8 cellular contexts compared by ENCODE assay signal in the genomic region with DNA sequence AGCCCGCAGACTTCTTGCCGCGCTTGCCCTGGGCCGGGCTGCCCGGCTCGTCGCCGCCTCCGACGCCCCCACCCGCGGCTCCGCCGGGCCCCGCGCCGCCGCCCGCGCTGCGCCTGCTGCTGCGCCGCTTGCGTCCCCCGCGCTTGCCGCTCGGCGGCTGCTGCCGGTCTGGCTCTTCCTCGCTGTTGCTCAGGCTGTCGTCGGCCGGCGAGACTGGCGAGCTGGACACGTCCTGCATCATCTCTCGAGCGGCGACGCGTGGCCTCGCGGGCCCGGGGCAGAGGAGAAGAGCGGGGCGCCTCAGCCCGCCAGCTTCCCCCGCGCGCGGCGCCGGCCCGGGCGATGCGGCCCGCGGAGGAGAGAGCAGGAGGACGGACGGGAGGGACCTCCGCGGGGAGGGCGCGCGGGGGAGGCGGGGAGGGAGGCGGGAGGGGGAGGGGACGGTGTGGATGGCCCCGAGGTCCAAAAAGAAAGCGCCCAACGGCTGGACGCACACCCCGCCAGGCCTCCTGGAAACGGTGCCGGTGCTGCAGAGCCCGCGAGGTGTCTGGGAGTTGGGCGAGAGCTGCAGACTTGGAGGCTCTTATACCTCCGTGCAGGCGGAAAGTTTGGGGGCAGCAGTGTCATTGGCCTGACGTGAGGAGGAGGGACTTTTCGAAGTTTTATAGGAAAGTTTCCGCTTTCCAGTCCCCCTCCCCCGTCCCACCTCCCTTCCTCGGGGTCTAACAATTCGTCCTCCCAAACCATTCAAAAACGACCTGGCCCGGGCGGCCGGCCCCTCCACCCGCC. TPM values are rescaled to one million over a fixed set of nuclear protein-coding genes. Genes with fewer than 3 reads are reported as not detected.
A peak's percentile ranks its signal among the peaks of the same experiment; 100 is the strongest.
DNase-seq lines count a peak whose midpoint lies in the region; ATAC-seq and TF ChIP-seq lines count a peak whose summit lies in the region.

Gene TWIST1, minus strand, starts transcription at position 556 of the 789 bp plus-strand sequence. Its CDS starts 315 bp downstream, at position 241.

- H3K79me2 ChIP-seq in neural cell (replicated peaks; ENCODE audit: insufficient read depth, low read length) (no peaks in the 10 kb centered on the region), Karpas-422 (ENCODE audit: low read length) (no peaks in the 10 kb centered on the region)

- H3K36me3 ChIP-seq in Caco-2 (ENCODE audit: control insufficient read depth, insufficient read depth, low read length) (no peaks in the 10 kb centered on the region), H7 (replicated peaks; ENCODE audit: control insufficient read depth, insufficient read depth, low read length) (no peaks in the 10 kb centered on the region), SJSA1 (peaks cover 49% of the 10 kb centered on the region), neural cell (ENCODE audit: insufficient read depth, low read length) (no peaks in the 10 kb centered on the region), Karpas-422 (ENCODE audit: insufficient read depth, low read length) (no peaks in the 10 kb centered on the region)

- no peak for TF ChIP-seq RAD21 in neural cell (conservative IDR thresholded peaks at IDR 0.05)

- intact Hi-C loops in Caco-2 (cut with micrococcal nuclease; ENCODE audit: unreplicated experiment) = no loop called here

- H3K9ac ChIP-seq in neural cell (ENCODE audit: low read length) (no peak within 1 kb of the TSS), Karpas-422 (ENCODE audit: low read length) (no peak within 1 kb of the TSS)

- no peaks in the 10 kb centered on the region for H3K4me1 Mint-ChIP-seq in Caco-2 (ENCODE audit: low read depth, unreplicated experiment)

- no peaks in the 10 kb centered on the region for H4K20me1 ChIP-seq in neural cell (ENCODE audit: insufficient read depth)
- H4K20me1 ChIP-seq in Karpas-422 (ENCODE audit: insufficient read depth, low read depth, low read length) = no peaks in the 10 kb centered on the region

- peak within 1 kb of the TSS; percentile 24 for H3K4me3 ChIP-seq in Caco-2 (ENCODE audit: low read depth, low read length)
- peak within 1 kb of the TSS; percentile 56 for H3K4me3 ChIP-seq in H7 (ENCODE audit: insufficient read depth, low read depth, low read length)
- H3K4me3 ChIP-seq in SJSA1 = peak within 1 kb of the TSS; percentile 93
- peak within 1 kb of the TSS; percentile 66 for H3K4me3 ChIP-seq in neural cell (ENCODE audit: low read length)
- no peak within 1 kb of the TSS for H3K4me3 ChIP-seq in Karpas-422 (ENCODE audit: low read length)

- H3K9me2 ChIP-seq in neural cell (ENCODE audit: insufficient read depth, low read length) (no peaks in the 10 kb centered on the region), Karpas-422 (replicated peaks; ENCODE audit: insufficient read depth, low read length) (no peaks in the 10 kb centered on the region)

- H3K4me3 Mint-ChIP-seq in Caco-2 (ENCODE audit: unreplicated experiment) = peak within 1 kb of the TSS; percentile 63

- H3K9me3 Mint-ChIP-seq in Caco-2 (ENCODE audit: unreplicated experiment) = no peaks in the 10 kb centered on the region

- H3K27ac ChIP-seq in SJSA1 (peak within 1 kb of the TSS; percentile 89), neural cell (ENCODE audit: low read length) (no peak within 1 kb of the TSS), Karpas-422 (ENCODE audit: low read length) (no peak within 1 kb of the TSS)

- POLR2A ChIA-PET in Caco-2 (lab: Charles Lee) = no interaction called here

- no TSS peak for BruUV-seq in Caco-2 (replicated peaks; lab: Mats Ljungman, UMichigan)

- TF ChIP-seq EP300 in neural cell (conservative IDR thresholded peaks at IDR 0.05; ENCODE audit: poor library complexity, severe bottlenecking) = no peak

- H3K4me1 ChIP-seq in Caco-2 (no peaks in the 10 kb centered on the region; the same call in 1 of the 2 replicates), SJSA1 (replicated peaks) (peaks cover 46% of the 10 kb centered on the region), Karpas-422 (ENCODE audit: low read length) (no peaks in the 10 kb centered on the region)

- CTCF ChIA-PET in Caco-2 (lab: Charles Lee) = interaction anchor here (0.6 kb wide), 1 partner anchor 10 kb away, joined by 4 read pairs; no protein-coding TSS in a partner anchor

- H3K9me3 ChIP-seq in Caco-2 (no peaks in the 10 kb centered on the region), SJSA1 (replicated peaks) (no peaks in the 10 kb centered on the region), neural cell (ENCODE audit: low read length) (no peaks in the 10 kb centered on the region), Karpas-422 (ENCODE audit: low read length) (no peaks in the 10 kb centered on the region)

- H3K27me3 ChIP-seq in Caco-2 (replicated peaks; ENCODE audit: control insufficient read depth, insufficient read depth, low read length) = no peaks in the 10 kb centered on the region; the same call in 1 of the 2 replicates
- peaks cover 96% of the 10 kb centered on the region for H3K27me3 ChIP-seq in H7 (ENCODE audit: control insufficient read depth, insufficient read depth, low read length)
- H3K27me3 ChIP-seq in SJSA1 (replicated peaks) = no peaks in the 10 kb centered on the region
- H3K27me3 ChIP-seq in neural cell (ENCODE audit: insufficient read depth, low read depth, low read length) = peaks cover 98% of the 10 kb centered on the region
- H3K27me3 ChIP-seq in Karpas-422 (ENCODE audit: low read length) = no peaks in the 10 kb centered on the region

- ATAC-seq in esophagus mucosa = peak; percentile 52
- no peak for ATAC-seq in HG02623 (IDR thresholded peaks at IDR 0.05; ENCODE audit: unreplicated experiment)

- no peak within 1 kb of the TSS for H3K27ac Mint-ChIP-seq in Caco-2 (ENCODE audit: unreplicated experiment)

- no peaks in the 10 kb centered on the region for H3K36me3 Mint-ChIP-seq in Caco-2 (ENCODE audit: insufficient read depth, unreplicated experiment)

- no peak for TF ChIP-seq CTCF in Caco-2 (IDR thresholded peaks at IDR 0.05; ENCODE audit: insufficient read depth in 1 of 2, low read depth in 1 of 2, low read length in 1 of 2, severe bottlenecking in 1 of 2, unreplicated experiment in 1 of 2)
- TF ChIP-seq CTCF in neural cell (IDR thresholded peaks at IDR 0.05; ENCODE audit: poor library complexity, severe bottlenecking) = no peak

- H2AFZ ChIP-seq in neural cell (ENCODE audit: low read depth, low read length) = no peak within 1 kb of the TSS
- H2AFZ ChIP-seq in Karpas-422 (ENCODE audit: low read length) = no peak within 1 kb of the TSS

- peak in 1 of 2 experiments; percentile 6 for DNase-seq in Caco-2
- DNase-seq in H7 = peak; percentile 86
- peak; percentile 95 to 97 for DNase-seq in SJSA1 (ENCODE audit: low read depth in 1 of 2, low spot score in 2 of 2)
- no peak for DNase-seq in Karpas-422
- DNase-seq in DMS79 treated with DMSO at 0.1 percent for 48 hours (lab: John Stamatoyannopoulos, UW) = no peak

- H3K4me2 ChIP-seq in neural cell (ENCODE audit: low read length) (peak within 1 kb of the TSS; percentile 36), Karpas-422 (ENCODE audit: low read depth, low read length, poor library complexity, severe bottlenecking) (no peak within 1 kb of the TSS)

- peaks cover 17% of the 10 kb centered on the region for H3K27me3 Mint-ChIP-seq in Caco-2 (ENCODE audit: insufficient read depth, unreplicated experiment)

- no peaks in the 10 kb centered on the region for H3F3A ChIP-seq in neural cell (ENCODE audit: insufficient read depth, low read length, poor library complexity, severe bottlenecking)

TF ChIP-seq in neural cell, 6 proteins besides CTCF, POLR2A, EP300 and RAD21:
- TF ChIP-seq MXI1 (conservative IDR thresholded peaks at IDR 0.05; ENCODE audit: poor library complexity, severe bottlenecking) (no peak), SMC3 (conservative IDR thresholded peaks at IDR 0.05; ENCODE audit: poor library complexity) (no peak), POLR2AphosphoS5 (IDR thresholded peaks at IDR 0.05) (no peak), EZH2 (IDR thresholded peaks at IDR 0.05; ENCODE audit: borderline replicate concordance, insufficient read depth, low read length, poor library complexity, severe bottlenecking) (no peak), TAF1 (IDR thresholded peaks at IDR 0.05; ENCODE audit: low read depth) (no peak), REST (IDR thresholded peaks at IDR 0.05; ENCODE audit: borderline replicate concordance) (no peak)

RNA-seq across cellular contexts. Expression of gene TWIST1, which starts in this region (rescaled TPM):
- not detected in 2 replicates for total RNA-seq in Caco-2 (2022)
- total RNA-seq in H7 (2014; rRNA removed; shearing (Covaris generic)) = 0.18 and 2.3 TPM in 2 replicates
- total RNA-seq in SJSA1 (2014; rRNA removed; shearing (Covaris generic)) = 49.5 and 76.2 TPM in 2 replicates
- total RNA-seq in esophagus mucosa = 0.64 TPM
- not detected in 2 replicates for polyA plus RNA-seq in neural cell
- not detected in 2 replicates for polyA minus RNA-seq in neural cell
- not detected in 2 replicates for total RNA-seq in Karpas-422 (2014; rRNA removed; shearing (Covaris generic); ENCODE audit: low replicate concordance)

Comparison
In these comparisons a context has a peak if more than half of its experiments do, and no peak if none do; other contexts are left out.
1. RNA of gene TWIST1 (total RNA-seq): 49.5 to 76.2 TPM in SJSA1; 0.18 to 2.3 TPM in H7, 0.64 TPM in esophagus mucosa (single experiment), not detected in Caco-2 and not detected in Karpas-422; every median in the first group is over 10 times any median in the second.
2. Peak in ATAC-seq in esophagus mucosa; RNA of the gene not detected or under 1 TPM.
3. DNase-seq: peak in H7 (single experiment) and SJSA1 (2 of 2); none in Karpas-422 (single experiment) and DMS79 treated with DMSO at 0.1 percent for 48 hours (single experiment).